Comparison of ENCODE assay signal across 8 cellular contexts in genomic region chr10:103854265-103854686, GRCh38. TPM values are rescaled to one million over a fixed set of nuclear protein-coding genes. Genes with fewer than 3 reads are reported as not detected.
DNase-seq lines count a peak whose midpoint lies in the region; ATAC-seq and TF ChIP-seq lines count a peak whose summit lies in the region.

No MANE protein-coding gene starts in this region.

- peak overlapping the region; percentile 4 for H2BK15ac ChIP-seq in mesenchymal stem cell (ENCODE audit: low read depth, poor library complexity, severe bottlenecking)

- no peak overlapping the region for H2AK5ac ChIP-seq in mesenchymal stem cell (ENCODE audit: low read length, severe bottlenecking)

- no peak for ATAC-seq in stimulated activated naive CD8-positive, alpha-beta T cell treated with anti-CD3 and anti-CD28 coated beads, Interleukin-15, Interleukin-2, amounts not matched to agents 100 U/mL and 50 U/mL, for 24 hours
- ATAC-seq in HG02884 (IDR thresholded peaks at IDR 0.05; ENCODE audit: unreplicated experiment): no peak

- H3K36me3 Mint-ChIP-seq in stimulated activated naive CD8-positive, alpha-beta T cell treated with anti-CD3 and anti-CD28 coated beads, Interleukin-15, Interleukin-2, amounts not matched to agents 100 ng/mL and 50 ng/mL, for 24 hours (ENCODE audit: low read depth): no peaks in the 10 kb centered on the region

- H3K4me3 ChIP-seq in cardiac fibroblast (replicated peaks in 1 of 2; ENCODE audit: low read depth in 2 of 2, low read length in 2 of 2) (peak overlapping the region; percentile 65 to 74), mesenchymal stem cell (ENCODE audit: insufficient read depth in 1 of 2, low read depth in 1 of 2, low read length in 2 of 2) (peak overlapping the region in 1 of 2 experiments; percentile 88), uterus (peak overlapping the region; percentile 46 to 53)

- H3K4me1 Mint-ChIP-seq in stimulated activated naive CD8-positive, alpha-beta T cell treated with anti-CD3 and anti-CD28 coated beads, Interleukin-15, Interleukin-2, amounts not matched to agents 100 ng/mL and 50 ng/mL, for 24 hours (ENCODE audit: low read depth): peaks cover 13% of the 10 kb centered on the region

- no peak overlapping the region for H2AFZ ChIP-seq in mesenchymal stem cell (ENCODE audit: low read depth, low read length)

- no peaks in the 10 kb centered on the region for H3K36me3 ChIP-seq in mesenchymal stem cell (ENCODE audit: control insufficient read depth in 1 of 2, insufficient read depth in 2 of 2, low read depth in 1 of 2, low read length in 2 of 2)
- no peaks in the 10 kb centered on the region for H3K36me3 ChIP-seq in uterus

- TF ChIP-seq POLR2A in uterus (IDR thresholded peaks at IDR 0.05): no peak

- no peak overlapping the region for H2BK120ac ChIP-seq in mesenchymal stem cell (ENCODE audit: low read depth, low read length)

- no peaks in the 10 kb centered on the region for H3K79me1 ChIP-seq in mesenchymal stem cell (replicated peaks; ENCODE audit: low read length, poor library complexity, severe bottlenecking)

- TF ChIP-seq CTCF in cardiac fibroblast (IDR thresholded peaks at IDR 0.05; ENCODE audit: low read depth, low read length): no peak
- no peak for TF ChIP-seq CTCF in uterus (IDR thresholded peaks at IDR 0.05)

- H3K27me3 ChIP-seq in mesenchymal stem cell (ENCODE audit: control insufficient read depth in 1 of 2, insufficient read depth in 1 of 2, low read length in 2 of 2) (peaks cover 0 to 16% of the 10 kb centered on the region in 2 experiments), uterus (no peaks in the 10 kb centered on the region)

- no peak overlapping the region for H3K27ac Mint-ChIP-seq in stimulated activated naive CD8-positive, alpha-beta T cell treated with anti-CD3 and anti-CD28 coated beads, Interleukin-15, Interleukin-2, amounts not matched to agents 100 ng/mL and 50 ng/mL, for 24 hours

- no peak overlapping the region for H2BK5ac ChIP-seq in mesenchymal stem cell (ENCODE audit: low read depth, low read length, poor library complexity, severe bottlenecking)

- H3K18ac ChIP-seq in mesenchymal stem cell (ENCODE audit: low read depth in 1 of 2, low read length in 2 of 2): peak overlapping the region; percentile 62 to 77

- H4K8ac ChIP-seq in mesenchymal stem cell (ENCODE audit: low read length): no peak overlapping the region

- H3K9me3 ChIP-seq in mesenchymal stem cell (ENCODE audit: control insufficient read depth, low read length) (no peaks in the 10 kb centered on the region), uterus (no peaks in the 10 kb centered on the region)

- H3K4me2 ChIP-seq in mesenchymal stem cell (ENCODE audit: low read length, poor library complexity, severe bottlenecking): peak overlapping the region; percentile 73

- 3% methylated on average over 8 of the region's 13 CpGs for whole genome bisulfite sequencing in mesenchymal stem cell

- no peak overlapping the region for H3K27ac ChIP-seq in mesenchymal stem cell (ENCODE audit: low read length, poor library complexity, severe bottlenecking)
- H3K27ac ChIP-seq in uterus: peak overlapping the region; percentile 63 to 74

- H3K9me3 Mint-ChIP-seq in stimulated activated naive CD8-positive, alpha-beta T cell treated with anti-CD3 and anti-CD28 coated beads, Interleukin-15, Interleukin-2, amounts not matched to agents 100 ng/mL and 50 ng/mL, for 24 hours: no peaks in the 10 kb centered on the region

- no peak overlapping the region for H3K4ac ChIP-seq in mesenchymal stem cell (ENCODE audit: low read depth in 1 of 2, low read length in 2 of 2)

- peak overlapping the region in 1 of 2 experiments; percentile 71 for H3K14ac ChIP-seq in mesenchymal stem cell (ENCODE audit: low read length in 2 of 2)

- intact Hi-C loops in uterus (cut with DNase I; ENCODE audit: low total_unique reads): no loop called here

- H3K4me1 ChIP-seq in mesenchymal stem cell (ENCODE audit: control insufficient read depth, insufficient read depth, low read depth, low read length) (peaks cover 21% of the 10 kb centered on the region), uterus (no peaks in the 10 kb centered on the region)

- H3K9ac ChIP-seq in mesenchymal stem cell (ENCODE audit: low read length): peak overlapping the region; percentile 87

- H3K4me3 Mint-ChIP-seq in stimulated activated naive CD8-positive, alpha-beta T cell treated with anti-CD3 and anti-CD28 coated beads, Interleukin-15, Interleukin-2, amounts not matched to agents 100 ng/mL and 50 ng/mL, for 24 hours: peak overlapping the region; percentile 72

- no peak overlapping the region for H3K23ac ChIP-seq in mesenchymal stem cell (ENCODE audit: low read length in 2 of 2)

- peak overlapping the region; percentile 73 for H4K91ac ChIP-seq in mesenchymal stem cell (ENCODE audit: low read length)

- peak overlapping the region; percentile 2 to 12 for H2BK12ac ChIP-seq in mesenchymal stem cell (ENCODE audit: low read length in 2 of 2)

- peaks cover 35% of the 10 kb centered on the region for H3K27me3 Mint-ChIP-seq in stimulated activated naive CD8-positive, alpha-beta T cell treated with anti-CD3 and anti-CD28 coated beads, Interleukin-15, Interleukin-2, amounts not matched to agents 100 ng/mL and 50 ng/mL, for 24 hours

- no peak for DNase-seq in stimulated activated naive CD8-positive, alpha-beta T cell treated with anti-CD3 and anti-CD28 coated beads, Interleukin-15, Interleukin-2, amounts not matched to agents 100 U/mL and 50 U/mL, for 24 hours
- DNase-seq in cardiac fibroblast (ENCODE audit: low read depth in 2 of 2) (peak in 1 of 2 donors; percentile 44), mesenchymal stem cell (no peak), uterus (no peak)
- no peak for DNase-seq in activated CD4-positive, alpha-beta T cell treated with anti-CD3 and anti-CD28 coated beads for 1 hour
- DNase-seq in stimulated activated CD4-positive, alpha-beta T cell treated with anti-CD3 and anti-CD28 coated beads, Interleukin-12 subunit alpha, Interleukin-12 subunit beta, amount 100 ng/mL, for 4 hours: no peak

RNA-seq across cellular contexts. Expression of gene SH3PXD2A, which starts 1.1 kb away (rescaled TPM):
- polyA plus RNA-seq in mesenchymal stem cell (2013, experiment 1 of 2): 8.7 TPM
- 8.7 TPM for polyA plus RNA-seq in mesenchymal stem cell (2013, experiment 2 of 2)
- 100 to 1,000 TPM in 1 of 4 donors, 10 to 100 TPM in 3; 12.6 to 117 (median 46.6) TPM for total RNA-seq in uterus
